1 cellular context compared by ENCODE assay signal in the genomic region with DNA sequence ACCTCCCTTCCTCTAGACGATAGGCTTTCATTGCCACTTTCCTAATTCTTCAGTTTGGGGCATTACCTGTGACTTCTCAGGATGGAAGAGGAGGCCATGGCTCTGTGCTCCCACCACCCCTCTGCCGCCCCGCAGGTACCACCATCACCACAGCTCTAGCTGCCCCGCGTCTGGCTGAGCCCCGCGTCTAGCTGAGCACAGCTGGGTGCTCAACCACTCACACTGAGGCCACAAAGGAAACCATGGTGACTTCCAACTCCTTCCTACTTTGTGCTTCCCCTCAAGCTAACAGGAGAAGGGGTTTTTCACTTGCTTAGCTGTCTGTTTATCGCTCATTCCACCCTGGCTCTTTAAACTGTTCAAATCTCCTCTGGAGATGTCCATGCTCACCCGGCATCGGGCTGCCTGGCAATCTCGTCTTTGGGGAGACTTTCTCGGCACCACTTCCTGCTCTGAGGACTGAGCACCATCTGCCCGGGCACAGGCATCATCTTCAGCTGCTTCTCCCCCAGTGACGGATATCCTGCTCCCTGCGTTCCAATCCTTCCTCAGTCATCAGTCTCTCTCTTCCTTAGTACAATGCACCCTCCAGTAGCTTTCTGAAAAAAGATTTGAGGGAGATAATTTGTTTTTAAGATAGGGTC.
TF ChIP-seq lines count a peak whose summit lies in the region.

No MANE protein-coding gene starts in this region.

TF ChIP-seq in GM23338, 12 proteins besides CTCF, POLR2A, EP300 and RAD21 (continued from another document):
- TF ChIP-seq, protein P1, sequence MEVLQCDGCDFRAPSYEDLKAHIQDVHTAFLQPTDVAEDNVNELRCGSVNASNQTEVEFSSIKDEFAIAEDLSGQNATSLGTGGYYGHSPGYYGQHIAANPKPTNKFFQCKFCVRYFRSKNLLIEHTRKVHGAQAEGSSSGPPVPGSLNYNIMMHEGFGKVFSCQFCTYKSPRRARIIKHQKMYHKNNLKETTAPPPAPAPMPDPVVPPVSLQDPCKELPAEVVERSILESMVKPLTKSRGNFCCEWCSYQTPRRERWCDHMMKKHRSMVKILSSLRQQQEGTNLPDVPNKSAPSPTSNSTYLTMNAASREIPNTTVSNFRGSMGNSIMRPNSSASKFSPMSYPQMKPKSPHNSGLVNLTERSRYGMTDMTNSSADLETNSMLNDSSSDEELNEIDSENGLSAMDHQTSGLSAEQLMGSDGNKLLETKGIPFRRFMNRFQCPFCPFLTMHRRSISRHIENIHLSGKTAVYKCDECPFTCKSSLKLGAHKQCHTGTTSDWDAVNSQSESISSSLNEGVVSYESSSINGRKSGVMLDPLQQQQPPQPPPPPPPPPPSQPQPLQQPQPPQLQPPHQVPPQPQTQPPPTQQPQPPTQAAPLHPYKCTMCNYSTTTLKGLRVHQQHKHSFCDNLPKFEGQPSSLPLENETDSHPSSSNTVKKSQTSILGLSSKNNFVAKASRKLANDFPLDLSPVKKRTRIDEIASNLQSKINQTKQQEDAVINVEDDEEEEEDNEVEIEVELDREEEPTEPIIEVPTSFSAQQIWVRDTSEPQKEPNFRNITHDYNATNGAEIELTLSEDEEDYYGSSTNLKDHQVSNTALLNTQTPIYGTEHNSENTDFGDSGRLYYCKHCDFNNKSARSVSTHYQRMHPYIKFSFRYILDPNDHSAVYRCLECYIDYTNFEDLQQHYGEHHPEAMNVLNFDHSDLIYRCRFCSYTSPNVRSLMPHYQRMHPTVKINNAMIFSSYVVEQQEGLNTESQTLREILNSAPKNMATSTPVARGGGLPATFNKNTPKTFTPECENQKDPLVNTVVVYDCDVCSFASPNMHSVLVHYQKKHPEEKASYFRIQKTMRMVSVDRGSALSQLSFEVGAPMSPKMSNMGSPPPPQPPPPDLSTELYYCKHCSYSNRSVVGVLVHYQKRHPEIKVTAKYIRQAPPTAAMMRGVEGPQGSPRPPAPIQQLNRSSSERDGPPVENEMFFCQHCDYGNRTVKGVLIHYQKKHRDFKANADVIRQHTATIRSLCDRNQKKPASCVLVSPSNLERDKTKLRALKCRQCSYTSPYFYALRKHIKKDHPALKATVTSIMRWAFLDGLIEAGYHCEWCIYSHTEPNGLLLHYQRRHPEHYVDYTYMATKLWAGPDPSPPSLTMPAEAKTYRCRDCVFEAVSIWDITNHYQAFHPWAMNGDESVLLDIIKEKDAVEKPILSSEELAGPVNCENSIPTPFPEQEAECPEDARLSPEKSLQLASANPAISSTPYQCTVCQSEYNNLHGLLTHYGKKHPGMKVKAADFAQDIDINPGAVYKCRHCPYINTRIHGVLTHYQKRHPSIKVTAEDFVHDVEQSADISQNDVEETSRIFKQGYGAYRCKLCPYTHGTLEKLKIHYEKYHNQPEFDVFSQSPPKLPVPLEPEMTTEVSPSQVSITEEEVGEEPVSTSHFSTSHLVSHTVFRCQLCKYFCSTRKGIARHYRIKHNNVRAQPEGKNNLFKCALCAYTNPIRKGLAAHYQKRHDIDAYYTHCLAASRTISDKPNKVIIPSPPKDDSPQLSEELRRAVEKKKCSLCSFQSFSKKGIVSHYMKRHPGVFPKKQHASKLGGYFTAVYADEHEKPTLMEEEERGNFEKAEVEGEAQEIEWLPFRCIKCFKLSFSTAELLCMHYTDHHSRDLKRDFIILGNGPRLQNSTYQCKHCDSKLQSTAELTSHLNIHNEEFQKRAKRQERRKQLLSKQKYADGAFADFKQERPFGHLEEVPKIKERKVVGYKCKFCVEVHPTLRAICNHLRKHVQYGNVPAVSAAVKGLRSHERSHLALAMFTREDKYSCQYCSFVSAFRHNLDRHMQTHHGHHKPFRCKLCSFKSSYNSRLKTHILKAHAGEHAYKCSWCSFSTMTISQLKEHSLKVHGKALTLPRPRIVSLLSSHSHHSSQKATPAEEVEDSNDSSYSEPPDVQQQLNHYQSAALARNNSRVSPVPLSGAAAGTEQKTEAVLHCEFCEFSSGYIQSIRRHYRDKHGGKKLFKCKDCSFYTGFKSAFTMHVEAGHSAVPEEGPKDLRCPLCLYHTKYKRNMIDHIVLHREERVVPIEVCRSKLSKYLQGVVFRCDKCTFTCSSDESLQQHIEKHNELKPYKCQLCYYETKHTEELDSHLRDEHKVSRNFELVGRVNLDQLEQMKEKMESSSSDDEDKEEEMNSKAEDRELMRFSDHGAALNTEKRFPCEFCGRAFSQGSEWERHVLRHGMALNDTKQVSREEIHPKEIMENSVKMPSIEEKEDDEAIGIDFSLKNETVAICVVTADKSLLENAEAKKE (CRISPR knock-in tag; IDR thresholded peaks at IDR 0.05) = no peak
- TF ChIP-seq REST (IDR thresholded peaks at IDR 0.05; ENCODE audit: unreplicated experiment) (no peak), POLR2AphosphoS5 (IDR thresholded peaks at IDR 0.05; ENCODE audit: low read depth) (no peak), STAT1 (IDR thresholded peaks at IDR 0.05; ENCODE audit: unreplicated experiment) (no peak), CREB1 (CRISPR knock-in tag; IDR thresholded peaks at IDR 0.05; ENCODE audit: low read depth) (no peak)
- TF ChIP-seq, protein P2, sequence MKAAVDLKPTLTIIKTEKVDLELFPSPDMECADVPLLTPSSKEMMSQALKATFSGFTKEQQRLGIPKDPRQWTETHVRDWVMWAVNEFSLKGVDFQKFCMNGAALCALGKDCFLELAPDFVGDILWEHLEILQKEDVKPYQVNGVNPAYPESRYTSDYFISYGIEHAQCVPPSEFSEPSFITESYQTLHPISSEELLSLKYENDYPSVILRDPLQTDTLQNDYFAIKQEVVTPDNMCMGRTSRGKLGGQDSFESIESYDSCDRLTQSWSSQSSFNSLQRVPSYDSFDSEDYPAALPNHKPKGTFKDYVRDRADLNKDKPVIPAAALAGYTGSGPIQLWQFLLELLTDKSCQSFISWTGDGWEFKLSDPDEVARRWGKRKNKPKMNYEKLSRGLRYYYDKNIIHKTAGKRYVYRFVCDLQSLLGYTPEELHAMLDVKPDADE (IDR thresholded peaks at IDR 0.05) = no peak
